ENCODE assay signal across 1 cellular context in the genomic region with DNA sequence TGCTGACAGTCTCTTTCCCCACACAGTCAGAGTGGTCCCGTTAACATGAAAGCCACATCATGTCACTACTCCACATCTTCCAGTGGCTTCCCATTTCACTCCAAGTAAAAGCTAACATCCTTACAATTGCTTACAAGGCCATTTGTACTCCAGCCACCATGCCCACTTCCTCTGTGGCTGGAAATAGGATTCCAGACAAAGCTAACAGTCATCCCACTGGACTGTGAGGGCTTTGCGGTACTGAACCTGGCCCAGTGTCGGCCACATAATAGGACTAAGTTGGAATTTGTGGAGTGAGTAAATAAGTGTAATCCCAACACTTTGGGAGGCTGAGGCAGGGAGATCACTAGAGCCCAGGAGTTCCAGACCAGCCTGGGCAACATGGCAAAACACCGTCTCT.
TF ChIP-seq lines count a peak whose summit lies in the region.

No MANE protein-coding gene starts in this region.

TF ChIP-seq in HepG2, 621 proteins besides CTCF, POLR2A, EP300 and RAD21:
- TF ChIP-seq ZNF749 (CRISPR knock-in tag; IDR thresholded peaks at IDR 0.05; ENCODE audit: borderline replicate concordance) (no peak), MTA3 (CRISPR knock-in tag; IDR thresholded peaks at IDR 0.05) (no peak), AHR (CRISPR knock-in tag; IDR thresholded peaks at IDR 0.05) (no peak), ZNF7 (CRISPR knock-in tag; IDR thresholded peaks at IDR 0.05) (no peak), FIP1L1 (IDR thresholded peaks at IDR 0.05; ENCODE audit: borderline replicate concordance, insufficient read depth, low read depth, low read length) (no peak), CAMTA2 (CRISPR knock-in tag; IDR thresholded peaks at IDR 0.05; ENCODE audit: borderline replicate concordance) (no peak), GPN1 (CRISPR knock-in tag; IDR thresholded peaks at IDR 0.05; ENCODE audit: borderline replicate concordance) (no peak), ELF4 (CRISPR knock-in tag; IDR thresholded peaks at IDR 0.05; ENCODE audit: borderline replicate concordance) (no peak), SNAI1 (CRISPR knock-in tag; IDR thresholded peaks at IDR 0.05; ENCODE audit: borderline replicate concordance) (no peak)
- TF ChIP-seq, protein P1, sequence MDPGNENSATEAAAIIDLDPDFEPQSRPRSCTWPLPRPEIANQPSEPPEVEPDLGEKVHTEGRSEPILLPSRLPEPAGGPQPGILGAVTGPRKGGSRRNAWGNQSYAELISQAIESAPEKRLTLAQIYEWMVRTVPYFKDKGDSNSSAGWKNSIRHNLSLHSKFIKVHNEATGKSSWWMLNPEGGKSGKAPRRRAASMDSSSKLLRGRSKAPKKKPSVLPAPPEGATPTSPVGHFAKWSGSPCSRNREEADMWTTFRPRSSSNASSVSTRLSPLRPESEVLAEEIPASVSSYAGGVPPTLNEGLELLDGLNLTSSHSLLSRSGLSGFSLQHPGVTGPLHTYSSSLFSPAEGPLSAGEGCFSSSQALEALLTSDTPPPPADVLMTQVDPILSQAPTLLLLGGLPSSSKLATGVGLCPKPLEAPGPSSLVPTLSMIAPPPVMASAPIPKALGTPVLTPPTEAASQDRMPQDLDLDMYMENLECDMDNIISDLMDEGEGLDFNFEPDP (CRISPR knock-in tag; conservative IDR thresholded peaks at IDR 0.05) = no peak
- TF ChIP-seq, protein P2, sequence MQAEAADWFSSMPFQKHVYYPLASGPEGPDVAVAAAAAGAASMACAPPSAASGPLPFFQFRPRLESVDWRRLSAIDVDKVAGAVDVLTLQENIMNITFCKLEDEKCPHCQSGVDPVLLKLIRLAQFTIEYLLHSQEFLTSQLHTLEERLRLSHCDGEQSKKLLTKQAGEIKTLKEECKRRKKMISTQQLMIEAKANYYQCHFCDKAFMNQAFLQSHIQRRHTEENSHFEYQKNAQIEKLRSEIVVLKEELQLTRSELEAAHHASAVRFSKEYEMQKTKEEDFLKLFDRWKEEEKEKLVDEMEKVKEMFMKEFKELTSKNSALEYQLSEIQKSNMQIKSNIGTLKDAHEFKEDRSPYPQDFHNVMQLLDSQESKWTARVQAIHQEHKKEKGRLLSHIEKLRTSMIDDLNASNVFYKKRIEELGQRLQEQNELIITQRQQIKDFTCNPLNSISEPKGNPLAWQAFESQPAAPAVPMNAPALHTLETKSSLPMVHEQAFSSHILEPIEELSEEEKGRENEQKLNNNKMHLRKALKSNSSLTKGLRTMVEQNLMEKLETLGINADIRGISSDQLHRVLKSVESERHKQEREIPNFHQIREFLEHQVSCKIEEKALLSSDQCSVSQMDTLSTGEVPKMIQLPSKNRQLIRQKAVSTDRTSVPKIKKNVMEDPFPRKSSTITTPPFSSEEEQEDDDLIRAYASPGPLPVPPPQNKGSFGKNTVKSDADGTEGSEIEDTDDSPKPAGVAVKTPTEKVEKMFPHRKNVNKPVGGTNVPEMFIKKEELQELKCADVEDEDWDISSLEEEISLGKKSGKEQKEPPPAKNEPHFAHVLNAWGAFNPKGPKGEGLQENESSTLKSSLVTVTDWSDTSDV (CRISPR knock-in tag; IDR thresholded peaks at IDR 0.05) = no peak
- TF ChIP-seq, protein P3, sequence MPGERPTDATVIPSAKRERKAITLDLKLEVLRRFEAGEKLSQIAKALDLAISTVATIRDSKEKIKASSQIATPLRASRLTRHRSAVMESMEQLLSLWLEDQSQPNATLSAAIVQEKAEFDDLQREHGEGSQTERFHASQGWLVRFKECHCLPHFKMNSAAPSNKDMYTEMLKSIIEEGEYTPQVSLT (CRISPR knock-in tag; IDR thresholded peaks at IDR 0.05; ENCODE audit: borderline replicate concordance, low read depth) = no peak
TF ChIP-seq in HepG2: peak in this region for 0.
